Comparison of ENCODE assay signal across 8 cellular contexts in genomic region chr10:5446390-5446926, GRCh38. TPM values are rescaled to one million over a fixed set of nuclear protein-coding genes. Genes with fewer than 3 reads are reported as not detected.
DNase-seq lines count a peak whose midpoint lies in the region; ATAC-seq and TF ChIP-seq lines count a peak whose summit lies in the region.

No MANE protein-coding gene starts in this region.

- H3F3A ChIP-seq in neural cell (ENCODE audit: insufficient read depth, low read length, poor library complexity, severe bottlenecking): no peaks in the 10 kb centered on the region

- H3K4me2 ChIP-seq in OCI-LY7 (ENCODE audit: low read length) (peak overlapping the region; percentile 68), neural cell (ENCODE audit: low read length) (no peak overlapping the region)

- H3K79me2 ChIP-seq in OCI-LY7 (ENCODE audit: insufficient read depth, low read depth, low read length) (peaks cover 51% of the 10 kb centered on the region; the same call in 1 of the 2 replicates), neural cell (replicated peaks; ENCODE audit: insufficient read depth, low read length) (no peaks in the 10 kb centered on the region)

- intact Hi-C loops in OCI-LY7 (cut with micrococcal nuclease; ENCODE audit: unreplicated experiment): loop anchor here (5.0 to 10.0 kb wide), 3 partner anchors 298 to 531 kb away; partner anchors contain the start of gene IL15RA

- no peak overlapping the region for H3K9ac ChIP-seq in neural cell (ENCODE audit: low read length)

- peak overlapping the region; percentile 63 for H3K4me3 ChIP-seq in OCI-LY7 (ENCODE audit: low read depth, low read length, poor library complexity, severe bottlenecking)
- peak overlapping the region; percentile 53 for H3K4me3 ChIP-seq in neural cell (ENCODE audit: low read length)

- CTCF ChIA-PET in OCI-LY7 (lab: Charles Lee; ENCODE audit: unreplicated experiment): no interaction called here

- no peaks in the 10 kb centered on the region for H3K27me3 ChIP-seq in neural cell (ENCODE audit: insufficient read depth, low read depth, low read length)

- TF ChIP-seq CTCF in OCI-LY7 (conservative IDR thresholded peaks at IDR 0.05; ENCODE audit: low read length) (no peak), neural cell (IDR thresholded peaks at IDR 0.05; ENCODE audit: poor library complexity, severe bottlenecking) (no peak)

- H3K9me2 ChIP-seq in OCI-LY7 (ENCODE audit: insufficient read depth, low read length) (no peaks in the 10 kb centered on the region), neural cell (ENCODE audit: insufficient read depth, low read length) (no peaks in the 10 kb centered on the region)

- no peak overlapping the region for H3K27ac ChIP-seq in OCI-LY7 (ENCODE audit: low read depth, low read length, poor library complexity, severe bottlenecking)
- H3K27ac ChIP-seq in neural cell (ENCODE audit: low read length): no peak overlapping the region

- no peak for TF ChIP-seq EP300 in neural cell (conservative IDR thresholded peaks at IDR 0.05; ENCODE audit: poor library complexity, severe bottlenecking)

- no TSS peak for BruUV-seq in OCI-LY7 (replicated peaks; lab: Mats Ljungman, UMichigan)

- H3K36me3 ChIP-seq in OCI-LY7 (ENCODE audit: insufficient read depth, low read length) (peaks cover 10% of the 10 kb centered on the region; the same call in 1 of the 2 replicates), neural cell (ENCODE audit: insufficient read depth, low read length) (no peaks in the 10 kb centered on the region)

- H3K9me3 ChIP-seq in OCI-LY7 (ENCODE audit: low read length): no peaks in the 10 kb centered on the region
- H3K9me3 ChIP-seq in neural cell (ENCODE audit: low read length): no peaks in the 10 kb centered on the region

- POLR2A ChIA-PET in OCI-LY7 (lab: Charles Lee): interaction anchor here (0.5 to 1.9 kb wide), 5 partner anchors 42 to 1450 kb away, joined by 3 to 8 read pairs (median 5); no protein-coding TSS in a partner anchor

- H2AFZ ChIP-seq in OCI-LY7 (ENCODE audit: low read length): no peak overlapping the region
- no peak overlapping the region for H2AFZ ChIP-seq in neural cell (ENCODE audit: low read depth, low read length)

- DNase-seq in GM03348 (ENCODE audit: low spot score) (peak; percentile 97), OCI-LY7 (ENCODE audit: low spot score) (peak; percentile 87), fibroblast of the conjunctiva (ENCODE audit: low read depth) (peak; percentile 75), NCI-H1048 (lab: John Stamatoyannopoulos, UW) (no peak)
- DNase-seq in activated effector memory CD4-positive, alpha-beta T cell treated with Interleukin-2 at 50 U/mL for 16 hours: peak; percentile 51
- peak; percentile 36 for DNase-seq in stimulated activated naive CD4-positive, alpha-beta T cell treated with Interleukin-2 at 50 U/mL for 16 hours (lab: John Stamatoyannopoulos, UW)

- H4K20me1 ChIP-seq in OCI-LY7 (ENCODE audit: insufficient read depth, low read length) (peaks cover 9% of the 10 kb centered on the region; the same call in 1 of the 2 replicates), neural cell (ENCODE audit: insufficient read depth) (no peaks in the 10 kb centered on the region)

- TF ChIP-seq RAD21 in neural cell (conservative IDR thresholded peaks at IDR 0.05): no peak

- ATAC-seq in HG03139 (IDR thresholded peaks at IDR 0.05; ENCODE audit: unreplicated experiment): peak; percentile 45

- peaks cover 32% of the 10 kb centered on the region for H3K4me1 ChIP-seq in OCI-LY7 (ENCODE audit: insufficient read depth, low read length, poor library complexity, severe bottlenecking)

TF ChIP-seq in neural cell, 6 proteins besides CTCF, POLR2A, EP300 and RAD21:
- TF ChIP-seq MXI1 (conservative IDR thresholded peaks at IDR 0.05; ENCODE audit: poor library complexity, severe bottlenecking): peak; percentile 55
- TF ChIP-seq REST (IDR thresholded peaks at IDR 0.05; ENCODE audit: borderline replicate concordance): no peak

RNA-seq across cellular contexts. Expression of gene NET1, which starts 34.1 kb away (rescaled TPM):
- 39.8 and 51.4 TPM in 2 replicates for total RNA-seq in OCI-LY7 (2014; rRNA removed; shearing (Covaris generic))
- 46.3 and 46.9 TPM in 2 replicates for total RNA-seq in OCI-LY7 (2022)
- 6.2 and 8.0 TPM in 2 replicates for polyA plus RNA-seq in neural cell
- 15.2 and 17.5 TPM in 2 replicates for polyA minus RNA-seq in neural cell

RNA-seq across cellular contexts. Expression of gene TUBAL3, which starts 41.8 kb away (rescaled TPM):
- not detected in 2 replicates for total RNA-seq in OCI-LY7 (2014; rRNA removed; shearing (Covaris generic))
- not detected in 2 replicates for total RNA-seq in OCI-LY7 (2022)
- not detected in 2 replicates for polyA plus RNA-seq in neural cell
- polyA minus RNA-seq in neural cell: not detected in 2 replicates

RNA-seq across cellular contexts. Expression of gene CALML5, which starts 52.9 kb away (rescaled TPM):
- total RNA-seq in OCI-LY7 (2014; rRNA removed; shearing (Covaris generic)): not detected in 2 replicates
- not detected in 2 replicates for total RNA-seq in OCI-LY7 (2022)
- not detected in 2 replicates for polyA plus RNA-seq in neural cell
- not detected in 2 replicates for polyA minus RNA-seq in neural cell
